ENCODE assay signal across 29 cellular contexts in the genomic region with DNA sequence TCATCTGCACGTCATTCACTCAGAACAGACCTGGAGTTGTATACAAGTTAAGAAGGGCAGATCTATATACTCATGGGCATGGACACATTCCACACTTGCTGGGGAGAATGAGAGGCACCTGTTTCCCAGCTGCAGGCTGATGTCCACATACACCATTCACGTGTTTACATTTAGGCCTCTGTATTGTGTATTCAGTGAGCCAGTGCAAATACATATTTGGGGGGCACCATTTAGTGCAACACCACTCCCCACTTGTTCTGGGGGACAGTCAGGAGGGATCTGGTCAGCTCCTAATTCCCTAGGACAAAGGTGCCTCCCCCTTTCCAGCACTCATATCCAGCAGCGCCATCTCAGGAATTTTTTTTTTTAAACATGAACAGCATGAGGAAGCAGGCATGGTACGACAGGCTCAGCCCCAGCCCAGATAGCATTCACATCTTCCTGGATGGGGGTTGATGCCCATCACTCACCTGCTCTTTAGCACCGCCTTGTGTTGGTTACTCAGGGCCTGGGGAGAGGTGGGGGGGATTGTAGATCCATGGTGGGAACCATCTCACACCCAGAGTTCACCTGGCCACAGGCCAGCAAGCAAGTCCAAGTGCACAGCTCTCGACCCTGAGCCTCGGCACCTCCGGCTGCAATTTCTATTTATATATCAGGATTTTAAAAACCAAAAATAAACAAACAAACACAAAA.
DNase-seq lines count a peak whose midpoint lies in the region; ATAC-seq and TF ChIP-seq lines count a peak whose summit lies in the region.
"Had no signal": no experiment of that assay in that cellular context is flagged by ENCODE, and none has a peak within 500 bp of the region (broad histone marks: within the 10 kb centered on the region; RNA-seq: fewer than 3 reads in every experiment).

No MANE protein-coding gene starts in this region.

- peaks cover 6% of the 10 kb centered on the region for H3K36me3 Mint-ChIP-seq in stimulated activated effector memory CD8-positive, alpha-beta T cell treated with anti-CD3 and anti-CD28 coated beads, Interleukin-12 subunit alpha, Interleukin-12 subunit beta, amount 100 ng/mL, for 72 hours
- H3K36me3 Mint-ChIP-seq: mesothelial cell of epicardium; natural killer cell treated with Interleukin-12 subunit alpha and Interleukin-12 subunit beta and Interleukin-15 and Interleukin-18, amount 100 ng/mL, for 72 hours had no signal

- ATAC-seq in stimulated activated effector memory CD8-positive, alpha-beta T cell treated with anti-CD3 and anti-CD28 coated beads, Interleukin-12 subunit alpha, Interleukin-12 subunit beta, amount 100 ng/mL, for 72 hours = no peak
- ATAC-seq in HG02571 (IDR thresholded peaks at IDR 0.05; ENCODE audit: unreplicated experiment) = no peak
- ATAC-seq in GM21390 (IDR thresholded peaks at IDR 0.05; ENCODE audit: unreplicated experiment) = no peak
- ATAC-seq: heart left ventricle; left lobe of liver; natural killer cell treated with Interleukin-12 subunit alpha and Interleukin-12 subunit beta and Interleukin-15 and Interleukin-18, amount 100 ng/mL, for 72 hours had no signal

- H3K36me3 ChIP-seq in WERI-Rb-1 = peaks cover 11% of the 10 kb centered on the region
- H3K36me3 ChIP-seq: heart left ventricle, ovary, right atrium auricular region, stomach, tibial nerve had no signal

- peak overlapping the region; percentile 72 for H3K27ac Mint-ChIP-seq in stimulated activated effector memory CD8-positive, alpha-beta T cell treated with anti-CD3 and anti-CD28 coated beads, Interleukin-12 subunit alpha, Interleukin-12 subunit beta, amount 100 ng/mL, for 72 hours
- H3K27ac Mint-ChIP-seq: activated naive CD4-positive, alpha-beta T cell treated with anti-CD3 and anti-CD28 coated beads, Interleukin-2, amount 10 ng/mL, durations not matched to agents 7 days and 5 days; dendritic cell treated with granulocyte-macrophage colony-stimulating factor and Interleukin-4, amounts not matched to agents 40 ng/mL and 50 ng/mL, for 4 days; mesothelial cell of epicardium; natural killer cell treated with Interleukin-12 subunit alpha and Interleukin-12 subunit beta and Interleukin-15 and Interleukin-18, amount 100 ng/mL, for 72 hours had no signal

- 0 out of 2 replicates have a peak, but pooled peaks have one; percentile 7 for TF ChIP-seq CTCF in WERI-Rb-1 (IDR thresholded peaks at IDR 0.05; ENCODE audit: low read depth, low read length)

- peaks cover 24% of the 10 kb centered on the region for H3K4me1 Mint-ChIP-seq in stimulated activated effector memory CD8-positive, alpha-beta T cell treated with anti-CD3 and anti-CD28 coated beads, Interleukin-12 subunit alpha, Interleukin-12 subunit beta, amount 100 ng/mL, for 72 hours

- no peak overlapping the region for H3K4me3 ChIP-seq in WERI-Rb-1 (ENCODE audit: low read depth, low read length)
- H3K4me3 ChIP-seq: heart left ventricle, ovary, right atrium auricular region, stomach, tibial nerve had no signal

- H3K9me3 Mint-ChIP-seq in stimulated activated effector memory CD8-positive, alpha-beta T cell treated with anti-CD3 and anti-CD28 coated beads, Interleukin-12 subunit alpha, Interleukin-12 subunit beta, amount 100 ng/mL, for 72 hours = no peaks in the 10 kb centered on the region
- H3K9me3 Mint-ChIP-seq: activated naive CD4-positive, alpha-beta T cell treated with anti-CD3 and anti-CD28 coated beads, Interleukin-2, amount 10 ng/mL, durations not matched to agents 7 days and 5 days; dendritic cell treated with granulocyte-macrophage colony-stimulating factor and Interleukin-4, amounts not matched to agents 40 ng/mL and 50 ng/mL, for 4 days; natural killer cell treated with Interleukin-12 subunit alpha and Interleukin-12 subunit beta and Interleukin-15 and Interleukin-18, amount 100 ng/mL, for 72 hours had no signal

- H3K27ac ChIP-seq in WERI-Rb-1 = no peak overlapping the region
- H3K27ac ChIP-seq: epithelial cell of prostate, heart left ventricle, ovary, right atrium auricular region, stomach, tibial nerve had no signal

- no peak overlapping the region for H3K4me3 Mint-ChIP-seq in stimulated activated effector memory CD8-positive, alpha-beta T cell treated with anti-CD3 and anti-CD28 coated beads, Interleukin-12 subunit alpha, Interleukin-12 subunit beta, amount 100 ng/mL, for 72 hours
- H3K4me3 Mint-ChIP-seq: activated naive CD4-positive, alpha-beta T cell treated with anti-CD3 and anti-CD28 coated beads, Interleukin-2, amount 10 ng/mL, durations not matched to agents 7 days and 5 days; dendritic cell treated with granulocyte-macrophage colony-stimulating factor and Interleukin-4, amounts not matched to agents 40 ng/mL and 50 ng/mL, for 4 days; mesothelial cell of epicardium; natural killer cell treated with Interleukin-12 subunit alpha and Interleukin-12 subunit beta and Interleukin-15 and Interleukin-18, amount 100 ng/mL, for 72 hours had no signal

- no peaks in the 10 kb centered on the region for H3K9me3 ChIP-seq in WERI-Rb-1 (ENCODE audit: severe bottlenecking)
- H3K9me3 ChIP-seq: heart left ventricle, ovary, right atrium auricular region, stomach, tibial nerve had no signal

- peak; percentile 78 for DNase-seq in NCI-H748 (lab: John Stamatoyannopoulos, UW; ENCODE audit: unreplicated experiment)
- no peak for DNase-seq in NCI-H748 treated with DMSO at 0.1 percent for 48 hours (lab: John Stamatoyannopoulos, UW)
- peak; percentile 34 for DNase-seq in NCI-H1092 (lab: John Stamatoyannopoulos, UW)
- DNase-seq in WERI-Rb-1 = peak; percentile 8
- no peak for DNase-seq in stimulated activated effector memory CD8-positive, alpha-beta T cell treated with anti-CD3 and anti-CD28 coated beads, Interleukin-12 subunit alpha, Interleukin-12 subunit beta, amount 100 ng/mL, for 72 hours (ENCODE audit: low spot score in 2 of 2)
- DNase-seq in NCI-H1105 treated with DMSO at 0.1 percent for 48 hours (lab: John Stamatoyannopoulos, UW) = no peak
- DNase-seq: activated CD8-positive, alpha-beta memory T cell treated with anti-CD3 and anti-CD28 coated beads for 24 hours; activated naive CD4-positive, alpha-beta T cell treated with anti-CD3 and anti-CD28 coated beads, Interleukin-2, amount 10 ng/mL, durations not matched to agents 7 days and 5 days; activated T-cell treated with anti-CD3 and anti-CD28 coated beads, Interleukin-2, amount 50 U/mL, for 48 hours; amygdala; Calu3; EL; heart left ventricle; MM.1S; NCI-H1694 treated with DMSO at 0.1 percent for 48 hours; NCI-H446; ovary; stimulated activated CD4-positive, alpha-beta T cell treated with anti-CD3 and anti-CD28 coated beads, Interleukin-12 subunit alpha, Interleukin-12 subunit beta, amount 100 ng/mL, for 4 hours; stimulated activated CD4-positive, alpha-beta T cell treated with anti-CD3 and anti-CD28 coated beads, Interleukin-4, amount 100 ng/mL, for 4 hours; stomach had no signal

- no peaks in the 10 kb centered on the region for H3K27me3 ChIP-seq in WERI-Rb-1 (ENCODE audit: insufficient read depth, low read depth, severe bottlenecking)
- H3K27me3 ChIP-seq: heart left ventricle, ovary, right atrium auricular region, stomach, tibial nerve had no signal

Comparison
In these comparisons a context has a peak if more than half of its experiments do, and no peak if none do; other contexts are left out.
1. DNase-seq: peak in NCI-H748 (single experiment), NCI-H1092 (single experiment) and WERI-Rb-1 (single experiment); none in NCI-H748 treated with DMSO at 0.1 percent for 48 hours (single experiment), stimulated activated effector memory CD8-positive, alpha-beta T cell treated with anti-CD3 and anti-CD28 coated beads, Interleukin-12 subunit alpha, Interleukin-12 subunit beta, amount 100 ng/mL, for 72 hours (0 of 2) and NCI-H1105 treated with DMSO at 0.1 percent for 48 hours (single experiment).